Comparison of ENCODE assay signal across 1 cellular context in the genomic region with DNA sequence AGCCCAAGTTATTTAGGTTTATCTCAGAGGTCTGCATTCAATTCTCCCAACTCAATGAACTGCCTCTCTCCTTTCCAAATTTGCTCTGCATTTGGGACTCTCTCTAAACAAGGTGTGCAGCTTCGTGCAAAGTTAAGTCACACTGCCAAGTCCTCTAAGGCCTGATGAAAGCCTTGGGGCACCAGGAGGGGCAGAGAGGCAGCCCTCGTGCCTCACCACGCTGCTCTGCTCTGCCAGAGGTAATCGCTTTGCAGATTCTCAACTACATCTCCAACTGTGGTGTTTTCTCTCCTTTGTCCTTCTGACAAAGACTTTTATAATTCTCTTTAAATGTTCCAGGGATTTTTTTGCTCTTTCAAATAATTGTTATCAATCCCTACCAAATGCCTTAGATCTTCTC.
TF ChIP-seq lines count a peak whose summit lies in the region.

No MANE protein-coding gene starts in this region.

TF ChIP-seq in WTC11, 78 proteins besides CTCF, POLR2A, EP300 and RAD21 (continued from another document):
- TF ChIP-seq, protein P1, sequence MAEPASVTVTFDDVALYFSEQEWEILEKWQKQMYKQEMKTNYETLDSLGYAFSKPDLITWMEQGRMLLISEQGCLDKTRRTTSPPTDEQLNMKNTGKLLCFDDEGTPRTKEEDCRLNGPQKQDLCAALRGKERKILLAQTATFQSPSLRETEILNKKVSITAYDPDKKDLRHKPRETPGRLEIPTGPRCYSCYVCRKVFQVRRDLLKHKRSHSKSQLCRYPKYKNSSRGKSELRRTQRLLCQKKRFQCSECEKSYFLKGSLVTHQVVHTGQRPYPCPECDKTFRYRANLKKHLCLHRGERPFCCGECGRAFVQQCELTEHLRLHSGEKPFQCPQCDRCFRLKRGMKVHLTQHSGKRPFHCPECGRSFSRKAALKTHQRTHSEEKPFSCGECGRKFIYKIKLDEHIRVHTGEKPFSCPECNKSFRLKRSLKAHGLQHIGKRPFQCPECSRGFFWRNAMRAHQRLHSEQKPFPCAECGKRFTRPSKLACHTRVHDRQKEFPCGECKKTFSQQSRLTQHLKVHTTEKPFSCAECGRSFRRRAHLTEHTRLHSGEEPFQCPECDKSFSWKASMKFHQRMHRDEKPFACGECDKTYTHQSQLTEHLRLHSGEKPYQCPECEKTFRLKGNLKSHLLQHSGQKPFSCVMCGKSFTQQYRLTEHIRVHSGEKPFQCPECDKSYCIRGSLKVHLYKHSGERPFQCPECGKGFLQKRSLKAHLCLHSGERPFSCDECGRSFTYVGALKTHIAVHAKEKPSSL (CRISPR knock-in tag; conservative IDR thresholded peaks at IDR 0.05): no peak
- TF ChIP-seq, protein P2, sequence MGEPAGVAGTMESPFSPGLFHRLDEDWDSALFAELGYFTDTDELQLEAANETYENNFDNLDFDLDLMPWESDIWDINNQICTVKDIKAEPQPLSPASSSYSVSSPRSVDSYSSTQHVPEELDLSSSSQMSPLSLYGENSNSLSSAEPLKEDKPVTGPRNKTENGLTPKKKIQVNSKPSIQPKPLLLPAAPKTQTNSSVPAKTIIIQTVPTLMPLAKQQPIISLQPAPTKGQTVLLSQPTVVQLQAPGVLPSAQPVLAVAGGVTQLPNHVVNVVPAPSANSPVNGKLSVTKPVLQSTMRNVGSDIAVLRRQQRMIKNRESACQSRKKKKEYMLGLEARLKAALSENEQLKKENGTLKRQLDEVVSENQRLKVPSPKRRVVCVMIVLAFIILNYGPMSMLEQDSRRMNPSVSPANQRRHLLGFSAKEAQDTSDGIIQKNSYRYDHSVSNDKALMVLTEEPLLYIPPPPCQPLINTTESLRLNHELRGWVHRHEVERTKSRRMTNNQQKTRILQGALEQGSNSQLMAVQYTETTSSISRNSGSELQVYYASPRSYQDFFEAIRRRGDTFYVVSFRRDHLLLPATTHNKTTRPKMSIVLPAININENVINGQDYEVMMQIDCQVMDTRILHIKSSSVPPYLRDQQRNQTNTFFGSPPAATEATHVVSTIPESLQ (CRISPR knock-in tag; IDR thresholded peaks at IDR 0.05): no peak
- TF ChIP-seq NFATC4 (CRISPR knock-in tag; IDR thresholded peaks at IDR 0.05): no peak
- TF ChIP-seq RORB (CRISPR knock-in tag; IDR thresholded peaks at IDR 0.05): no peak
- TF ChIP-seq SP1 (CRISPR knock-in tag; conservative IDR thresholded peaks at IDR 0.05): no peak
- TF ChIP-seq CREB1 (CRISPR knock-in tag; IDR thresholded peaks at IDR 0.05): no peak
- TF ChIP-seq, protein P3, sequence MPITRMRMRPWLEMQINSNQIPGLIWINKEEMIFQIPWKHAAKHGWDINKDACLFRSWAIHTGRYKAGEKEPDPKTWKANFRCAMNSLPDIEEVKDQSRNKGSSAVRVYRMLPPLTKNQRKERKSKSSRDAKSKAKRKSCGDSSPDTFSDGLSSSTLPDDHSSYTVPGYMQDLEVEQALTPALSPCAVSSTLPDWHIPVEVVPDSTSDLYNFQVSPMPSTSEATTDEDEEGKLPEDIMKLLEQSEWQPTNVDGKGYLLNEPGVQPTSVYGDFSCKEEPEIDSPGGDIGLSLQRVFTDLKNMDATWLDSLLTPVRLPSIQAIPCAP (CRISPR knock-in tag; IDR thresholded peaks at IDR 0.05): no peak
- no peak for TF ChIP-seq ZNF138 (CRISPR knock-in tag; conservative IDR thresholded peaks at IDR 0.05)
- no peak for TF ChIP-seq JUN (CRISPR knock-in tag; IDR thresholded peaks at IDR 0.05)
- no peak for TF ChIP-seq ZNF317 (CRISPR knock-in tag; IDR thresholded peaks at IDR 0.05; ENCODE audit: borderline replicate concordance, low read depth)
- no peak for TF ChIP-seq GRHL2 (CRISPR knock-in tag; IDR thresholded peaks at IDR 0.05; ENCODE audit: insufficient replicate concordance, severe bottlenecking)
- no peak for TF ChIP-seq JAZF1 (CRISPR knock-in tag; IDR thresholded peaks at IDR 0.05)
- TF ChIP-seq ESRRA (CRISPR knock-in tag; IDR thresholded peaks at IDR 0.05; ENCODE audit: borderline replicate concordance): no peak
- TF ChIP-seq TP53 (CRISPR knock-in tag; IDR thresholded peaks at IDR 0.05): no peak
